In genomic region chr6:166387642-166388325, GRCh38 we compare ENCODE assay signal across 1 cellular context.
TF ChIP-seq lines count a peak whose summit lies in the region.

No MANE protein-coding gene starts in this region.

TF ChIP-seq in HepG2, 621 proteins besides CTCF, POLR2A, EP300 and RAD21 (continued from another document and continues in another):
- TF ChIP-seq ZNF318 (CRISPR knock-in tag; IDR thresholded peaks at IDR 0.05) (no peak), ZNF501 (CRISPR knock-in tag; IDR thresholded peaks at IDR 0.05) (peak; percentile 43; the same call in 1 of the 2 replicates), KAT7 (CRISPR knock-in tag; IDR thresholded peaks at IDR 0.05; ENCODE audit: borderline replicate concordance) (peak; percentile 46), BHLHE40 (IDR thresholded peaks at IDR 0.05; ENCODE audit: low read length) (no peak), ZSCAN5A (CRISPR knock-in tag; IDR thresholded peaks at IDR 0.05; ENCODE audit: borderline replicate concordance) (peak; percentile 88; the same call in 1 of the 2 replicates), ZNF782 (CRISPR knock-in tag; IDR thresholded peaks at IDR 0.05; ENCODE audit: borderline replicate concordance) (peak; percentile 36; the same call in 1 of the 2 replicates), TFAP4 (IDR thresholded peaks at IDR 0.05; ENCODE audit: borderline replicate concordance, low read depth) (no peak; the same call in 1 of the 2 replicates), HNF4A (CRISPR knock-in tag; IDR thresholded peaks at IDR 0.05) (peak; percentile 88), ZMAT5 (CRISPR knock-in tag; IDR thresholded peaks at IDR 0.05; ENCODE audit: borderline replicate concordance, low read depth) (no peak), ZKSCAN5 (CRISPR knock-in tag; IDR thresholded peaks at IDR 0.05) (no peak), GFI1 (CRISPR knock-in tag; IDR thresholded peaks at IDR 0.05; ENCODE audit: borderline replicate concordance) (peak; percentile 97), ARID5B (CRISPR knock-in tag; IDR thresholded peaks at IDR 0.05) (peak; percentile 95), MBD4 (IDR thresholded peaks at IDR 0.05; ENCODE audit: borderline replicate concordance, low read length) (peak; percentile 92), RFXAP (CRISPR knock-in tag; IDR thresholded peaks at IDR 0.05; ENCODE audit: borderline replicate concordance) (peak; percentile 53; the same call in 1 of the 2 replicates), NFRKB (IDR thresholded peaks at IDR 0.05) (no peak), ZNF850 (CRISPR knock-in tag; conservative IDR thresholded peaks at IDR 0.05) (no peak), NFYC (CRISPR knock-in tag; IDR thresholded peaks at IDR 0.05) (peak; percentile 50; the same call in 1 of the 2 replicates), IKZF5 (CRISPR knock-in tag; IDR thresholded peaks at IDR 0.05) (peak; percentile 84), CHD4 (IDR thresholded peaks at IDR 0.05; ENCODE audit: borderline replicate concordance, low read length) (peak; percentile 88; the same call in 1 of the 2 replicates), ZNF569 (CRISPR knock-in tag; IDR thresholded peaks at IDR 0.05; ENCODE audit: borderline replicate concordance) (no peak), PHF20 (CRISPR knock-in tag; IDR thresholded peaks at IDR 0.05) (no peak), ZNF670 (CRISPR knock-in tag; IDR thresholded peaks at IDR 0.05; ENCODE audit: borderline replicate concordance) (peak; percentile 68; the same call in 1 of the 2 replicates), ZNF572 (CRISPR knock-in tag; IDR thresholded peaks at IDR 0.05) (no peak), MBNL3 (CRISPR knock-in tag; conservative IDR thresholded peaks at IDR 0.05) (no peak), ZBTB2 (CRISPR knock-in tag; IDR thresholded peaks at IDR 0.05; ENCODE audit: low read depth) (no peak), GATAD1 (CRISPR knock-in tag; IDR thresholded peaks at IDR 0.05) (peak; percentile 48), TBX2 (CRISPR knock-in tag; IDR thresholded peaks at IDR 0.05; ENCODE audit: borderline replicate concordance) (peak; percentile 96), PTBP1 (IDR thresholded peaks at IDR 0.05; ENCODE audit: low read depth, low read length, poor library complexity, severe bottlenecking) (no peak), SNAPC2 (CRISPR knock-in tag; IDR thresholded peaks at IDR 0.05) (peak; percentile 86; the same call in 1 of the 2 replicates), GABPB1 (CRISPR knock-in tag; IDR thresholded peaks at IDR 0.05) (peak; percentile 51; the same call in 1 of the 2 replicates), SATB2 (CRISPR knock-in tag; IDR thresholded peaks at IDR 0.05) (peak; percentile 41; the same call in 1 of the 2 replicates), ARNTL (CRISPR knock-in tag; IDR thresholded peaks at IDR 0.05) (peak; percentile 87), MEIS1 (CRISPR knock-in tag; IDR thresholded peaks at IDR 0.05; ENCODE audit: borderline replicate concordance) (peak; percentile 81; the same call in 1 of the 2 replicates), ZNF614 (CRISPR knock-in tag; IDR thresholded peaks at IDR 0.05; ENCODE audit: borderline replicate concordance) (peak; percentile 97), DBP (CRISPR knock-in tag; IDR thresholded peaks at IDR 0.05; ENCODE audit: not compliant biosample characterization) (no peak), ZFP36L2 (CRISPR knock-in tag; IDR thresholded peaks at IDR 0.05) (no peak), ZBTB42 (CRISPR knock-in tag; IDR thresholded peaks at IDR 0.05) (no peak), ZNF101 (CRISPR knock-in tag; IDR thresholded peaks at IDR 0.05; ENCODE audit: borderline replicate concordance, low read depth) (0 out of 2 replicates have a peak, but pooled peaks have one; percentile 75), KDM6A (CRISPR knock-in tag; IDR thresholded peaks at IDR 0.05; ENCODE audit: low read depth) (peak; percentile 92), ZNF17 (CRISPR knock-in tag; IDR thresholded peaks at IDR 0.05) (0 out of 2 replicates have a peak, but pooled peaks have one; percentile 23), EED (CRISPR knock-in tag; IDR thresholded peaks at IDR 0.05) (no peak), GLMP (CRISPR knock-in tag; IDR thresholded peaks at IDR 0.05; ENCODE audit: borderline replicate concordance) (no peak), JUNB (CRISPR knock-in tag; IDR thresholded peaks at IDR 0.05; ENCODE audit: borderline replicate concordance) (no peak), U2AF1 (optimal IDR thresholded peaks at IDR 0.05; ENCODE audit: low read depth, low read length) (no peak), RFXANK (CRISPR knock-in tag; IDR thresholded peaks at IDR 0.05) (no peak)
